Comparison of ENCODE assay signal across 1 cellular context in the genomic region with DNA sequence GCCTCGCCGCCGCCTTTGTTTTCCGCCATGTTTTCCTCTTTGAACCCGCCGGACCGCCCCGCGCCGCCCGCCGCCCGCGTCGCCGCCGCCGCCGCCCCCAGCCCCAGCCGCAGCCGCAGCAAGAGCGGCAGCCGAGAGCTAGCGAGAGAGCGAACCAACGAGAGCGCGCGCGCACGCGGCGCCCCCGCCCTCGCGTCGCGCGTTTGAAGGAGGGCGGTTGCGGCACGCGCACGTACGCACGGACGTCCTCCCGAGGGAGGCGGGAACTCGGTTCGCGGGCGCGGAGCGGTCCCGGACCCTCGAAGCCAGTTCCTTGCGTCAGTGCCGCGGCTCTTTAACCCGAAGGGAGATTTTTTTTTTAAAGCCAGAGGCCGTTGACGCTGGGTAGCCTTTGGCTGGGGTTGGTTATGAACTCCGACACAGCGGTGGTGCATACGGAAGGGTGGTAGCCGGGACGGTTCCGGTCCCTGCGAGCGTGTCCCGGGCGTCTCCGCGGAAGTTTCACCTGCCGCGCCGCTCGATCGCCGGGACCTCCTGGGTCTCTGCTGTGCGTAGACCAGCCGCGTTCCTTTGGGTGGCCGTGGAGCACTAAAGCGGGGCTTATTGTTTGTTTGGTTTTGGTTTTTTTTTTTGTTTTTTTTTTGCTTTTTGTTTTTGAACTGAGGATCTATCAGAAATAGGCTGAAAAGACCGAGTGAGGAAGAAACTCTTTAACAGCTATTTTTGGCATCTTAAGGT.
TF ChIP-seq lines count a peak whose summit lies in the region.

A gene (minus strand): TSS at position 156 of the 738 bp plus-strand sequence. CDS start 127 bp downstream, at position 29.

TF ChIP-seq in K562, 482 proteins besides CTCF, POLR2A, EP300 and RAD21 (continued from another document and continues in another):
- no peak for TF ChIP-seq HOXB6 (CRISPR knock-in tag; IDR thresholded peaks at IDR 0.05; ENCODE audit: borderline replicate concordance)
- TF ChIP-seq ZNF668 (CRISPR knock-in tag; IDR thresholded peaks at IDR 0.05), result no peak
- TF ChIP-seq SRSF9 (IDR thresholded peaks at IDR 0.05; ENCODE audit: borderline replicate concordance, low read depth, low read length), result no peak
- TF ChIP-seq, protein P1, sequence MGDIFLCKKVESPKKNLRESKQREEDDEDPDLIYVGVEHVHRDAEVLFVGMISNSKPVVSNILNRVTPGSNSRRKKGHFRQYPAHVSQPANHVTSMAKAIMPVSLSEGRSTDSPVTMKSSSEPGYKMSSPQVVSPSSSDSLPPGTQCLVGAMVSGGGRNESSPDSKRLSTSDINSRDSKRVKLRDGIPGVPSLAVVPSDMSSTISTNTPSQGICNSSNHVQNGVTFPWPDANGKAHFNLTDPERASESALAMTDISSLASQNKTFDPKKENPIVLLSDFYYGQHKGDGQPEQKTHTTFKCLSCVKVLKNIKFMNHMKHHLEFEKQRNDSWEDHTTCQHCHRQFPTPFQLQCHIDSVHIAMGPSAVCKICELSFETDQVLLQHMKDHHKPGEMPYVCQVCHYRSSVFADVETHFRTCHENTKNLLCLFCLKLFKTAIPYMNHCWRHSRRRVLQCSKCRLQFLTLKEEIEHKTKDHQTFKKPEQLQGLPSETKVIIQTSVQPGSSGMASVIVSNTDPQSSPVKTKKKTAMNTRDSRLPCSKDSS (IDR thresholded peaks at IDR 0.05; ENCODE audit: low read depth, partially characterized antibody), result peak; percentile 19
- TF ChIP-seq, protein P2, sequence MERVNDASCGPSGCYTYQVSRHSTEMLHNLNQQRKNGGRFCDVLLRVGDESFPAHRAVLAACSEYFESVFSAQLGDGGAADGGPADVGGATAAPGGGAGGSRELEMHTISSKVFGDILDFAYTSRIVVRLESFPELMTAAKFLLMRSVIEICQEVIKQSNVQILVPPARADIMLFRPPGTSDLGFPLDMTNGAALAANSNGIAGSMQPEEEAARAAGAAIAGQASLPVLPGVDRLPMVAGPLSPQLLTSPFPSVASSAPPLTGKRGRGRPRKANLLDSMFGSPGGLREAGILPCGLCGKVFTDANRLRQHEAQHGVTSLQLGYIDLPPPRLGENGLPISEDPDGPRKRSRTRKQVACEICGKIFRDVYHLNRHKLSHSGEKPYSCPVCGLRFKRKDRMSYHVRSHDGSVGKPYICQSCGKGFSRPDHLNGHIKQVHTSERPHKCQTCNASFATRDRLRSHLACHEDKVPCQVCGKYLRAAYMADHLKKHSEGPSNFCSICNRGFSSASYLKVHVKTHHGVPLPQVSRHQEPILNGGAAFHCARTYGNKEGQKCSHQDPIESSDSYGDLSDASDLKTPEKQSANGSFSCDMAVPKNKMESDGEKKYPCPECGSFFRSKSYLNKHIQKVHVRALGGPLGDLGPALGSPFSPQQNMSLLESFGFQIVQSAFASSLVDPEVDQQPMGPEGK (CRISPR knock-in tag; IDR thresholded peaks at IDR 0.05; ENCODE audit: borderline replicate concordance), result no peak
- TF ChIP-seq, protein P3, sequence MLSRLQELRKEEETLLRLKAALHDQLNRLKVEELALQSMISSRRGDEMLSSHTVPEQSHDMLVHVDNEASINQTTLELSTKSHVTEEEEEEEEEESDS (CRISPR knock-in tag; IDR thresholded peaks at IDR 0.05), result no peak
- TF ChIP-seq SNIP1 (IDR thresholded peaks at IDR 0.05; ENCODE audit: low read depth), result peak; percentile 59; the same call in 1 of the 2 replicates
- TF ChIP-seq, protein P4, sequence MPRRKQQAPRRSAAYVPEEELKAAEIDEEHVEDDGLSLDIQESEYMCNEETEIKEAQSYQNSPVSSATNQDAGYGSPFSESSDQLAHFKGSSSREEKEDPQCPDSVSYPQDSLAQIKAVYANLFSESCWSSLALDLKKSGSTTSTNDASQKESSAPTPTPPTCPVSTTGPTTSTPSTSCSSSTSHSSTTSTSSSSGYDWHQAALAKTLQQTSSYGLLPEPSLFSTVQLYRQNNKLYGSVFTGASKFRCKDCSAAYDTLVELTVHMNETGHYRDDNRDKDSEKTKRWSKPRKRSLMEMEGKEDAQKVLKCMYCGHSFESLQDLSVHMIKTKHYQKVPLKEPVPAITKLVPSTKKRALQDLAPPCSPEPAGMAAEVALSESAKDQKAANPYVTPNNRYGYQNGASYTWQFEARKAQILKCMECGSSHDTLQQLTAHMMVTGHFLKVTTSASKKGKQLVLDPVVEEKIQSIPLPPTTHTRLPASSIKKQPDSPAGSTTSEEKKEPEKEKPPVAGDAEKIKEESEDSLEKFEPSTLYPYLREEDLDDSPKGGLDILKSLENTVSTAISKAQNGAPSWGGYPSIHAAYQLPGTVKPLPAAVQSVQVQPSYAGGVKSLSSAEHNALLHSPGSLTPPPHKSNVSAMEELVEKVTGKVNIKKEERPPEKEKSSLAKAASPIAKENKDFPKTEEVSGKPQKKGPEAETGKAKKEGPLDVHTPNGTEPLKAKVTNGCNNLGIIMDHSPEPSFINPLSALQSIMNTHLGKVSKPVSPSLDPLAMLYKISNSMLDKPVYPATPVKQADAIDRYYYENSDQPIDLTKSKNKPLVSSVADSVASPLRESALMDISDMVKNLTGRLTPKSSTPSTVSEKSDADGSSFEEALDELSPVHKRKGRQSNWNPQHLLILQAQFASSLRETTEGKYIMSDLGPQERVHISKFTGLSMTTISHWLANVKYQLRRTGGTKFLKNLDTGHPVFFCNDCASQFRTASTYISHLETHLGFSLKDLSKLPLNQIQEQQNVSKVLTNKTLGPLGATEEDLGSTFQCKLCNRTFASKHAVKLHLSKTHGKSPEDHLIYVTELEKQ (CRISPR knock-in tag; IDR thresholded peaks at IDR 0.05), result no peak
- TF ChIP-seq NR1H2 (CRISPR knock-in tag; IDR thresholded peaks at IDR 0.05), result peak; percentile 76; the same call in 1 of the 2 replicates
- no peak for TF ChIP-seq FOXJ3 (CRISPR knock-in tag; IDR thresholded peaks at IDR 0.05)
- TF ChIP-seq NELFE (IDR thresholded peaks at IDR 0.05; ENCODE audit: insufficient read depth, insufficient read length), result no peak
- no peak for TF ChIP-seq ZNF507 (tag; conservative IDR thresholded peaks at IDR 0.05)
- no peak for TF ChIP-seq ZNF77 (CRISPR knock-in tag; IDR thresholded peaks at IDR 0.05)
- TF ChIP-seq ZNF212 (CRISPR knock-in tag; IDR thresholded peaks at IDR 0.05), result no peak
- no peak for TF ChIP-seq ZNF561 (CRISPR knock-in tag; conservative IDR thresholded peaks at IDR 0.05)
- no peak for TF ChIP-seq PURB (CRISPR knock-in tag; IDR thresholded peaks at IDR 0.05; ENCODE audit: low read depth)
- peak; percentile 94 for TF ChIP-seq POLR2G (IDR thresholded peaks at IDR 0.05; ENCODE audit: low read depth, low read length)
- TF ChIP-seq, protein P5, sequence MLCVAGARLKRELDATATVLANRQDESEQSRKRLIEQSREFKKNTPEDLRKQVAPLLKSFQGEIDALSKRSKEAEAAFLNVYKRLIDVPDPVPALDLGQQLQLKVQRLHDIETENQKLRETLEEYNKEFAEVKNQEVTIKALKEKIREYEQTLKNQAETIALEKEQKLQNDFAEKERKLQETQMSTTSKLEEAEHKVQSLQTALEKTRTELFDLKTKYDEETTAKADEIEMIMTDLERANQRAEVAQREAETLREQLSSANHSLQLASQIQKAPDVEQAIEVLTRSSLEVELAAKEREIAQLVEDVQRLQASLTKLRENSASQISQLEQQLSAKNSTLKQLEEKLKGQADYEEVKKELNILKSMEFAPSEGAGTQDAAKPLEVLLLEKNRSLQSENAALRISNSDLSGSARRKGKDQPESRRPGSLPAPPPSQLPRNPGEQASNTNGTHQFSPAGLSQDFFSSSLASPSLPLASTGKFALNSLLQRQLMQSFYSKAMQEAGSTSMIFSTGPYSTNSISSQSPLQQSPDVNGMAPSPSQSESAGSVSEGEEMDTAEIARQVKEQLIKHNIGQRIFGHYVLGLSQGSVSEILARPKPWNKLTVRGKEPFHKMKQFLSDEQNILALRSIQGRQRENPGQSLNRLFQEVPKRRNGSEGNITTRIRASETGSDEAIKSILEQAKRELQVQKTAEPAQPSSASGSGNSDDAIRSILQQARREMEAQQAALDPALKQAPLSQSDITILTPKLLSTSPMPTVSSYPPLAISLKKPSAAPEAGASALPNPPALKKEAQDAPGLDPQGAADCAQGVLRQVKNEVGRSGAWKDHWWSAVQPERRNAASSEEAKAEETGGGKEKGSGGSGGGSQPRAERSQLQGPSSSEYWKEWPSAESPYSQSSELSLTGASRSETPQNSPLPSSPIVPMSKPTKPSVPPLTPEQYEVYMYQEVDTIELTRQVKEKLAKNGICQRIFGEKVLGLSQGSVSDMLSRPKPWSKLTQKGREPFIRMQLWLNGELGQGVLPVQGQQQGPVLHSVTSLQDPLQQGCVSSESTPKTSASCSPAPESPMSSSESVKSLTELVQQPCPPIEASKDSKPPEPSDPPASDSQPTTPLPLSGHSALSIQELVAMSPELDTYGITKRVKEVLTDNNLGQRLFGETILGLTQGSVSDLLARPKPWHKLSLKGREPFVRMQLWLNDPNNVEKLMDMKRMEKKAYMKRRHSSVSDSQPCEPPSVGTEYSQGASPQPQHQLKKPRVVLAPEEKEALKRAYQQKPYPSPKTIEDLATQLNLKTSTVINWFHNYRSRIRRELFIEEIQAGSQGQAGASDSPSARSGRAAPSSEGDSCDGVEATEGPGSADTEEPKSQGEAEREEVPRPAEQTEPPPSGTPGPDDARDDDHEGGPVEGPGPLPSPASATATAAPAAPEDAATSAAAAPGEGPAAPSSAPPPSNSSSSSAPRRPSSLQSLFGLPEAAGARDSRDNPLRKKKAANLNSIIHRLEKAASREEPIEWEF (CRISPR knock-in tag; IDR thresholded peaks at IDR 0.05), result no peak
- TF ChIP-seq POLR2B (IDR thresholded peaks at IDR 0.05; ENCODE audit: low read depth, partially characterized antibody), result peak; percentile 93
- TF ChIP-seq NCOA6 (IDR thresholded peaks at IDR 0.05), result peak; percentile 96
- TF ChIP-seq, protein P6, sequence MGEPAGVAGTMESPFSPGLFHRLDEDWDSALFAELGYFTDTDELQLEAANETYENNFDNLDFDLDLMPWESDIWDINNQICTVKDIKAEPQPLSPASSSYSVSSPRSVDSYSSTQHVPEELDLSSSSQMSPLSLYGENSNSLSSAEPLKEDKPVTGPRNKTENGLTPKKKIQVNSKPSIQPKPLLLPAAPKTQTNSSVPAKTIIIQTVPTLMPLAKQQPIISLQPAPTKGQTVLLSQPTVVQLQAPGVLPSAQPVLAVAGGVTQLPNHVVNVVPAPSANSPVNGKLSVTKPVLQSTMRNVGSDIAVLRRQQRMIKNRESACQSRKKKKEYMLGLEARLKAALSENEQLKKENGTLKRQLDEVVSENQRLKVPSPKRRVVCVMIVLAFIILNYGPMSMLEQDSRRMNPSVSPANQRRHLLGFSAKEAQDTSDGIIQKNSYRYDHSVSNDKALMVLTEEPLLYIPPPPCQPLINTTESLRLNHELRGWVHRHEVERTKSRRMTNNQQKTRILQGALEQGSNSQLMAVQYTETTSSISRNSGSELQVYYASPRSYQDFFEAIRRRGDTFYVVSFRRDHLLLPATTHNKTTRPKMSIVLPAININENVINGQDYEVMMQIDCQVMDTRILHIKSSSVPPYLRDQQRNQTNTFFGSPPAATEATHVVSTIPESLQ (CRISPR knock-in tag; IDR thresholded peaks at IDR 0.05), result peak; percentile 94; the same call in 1 of the 2 replicates
- TF ChIP-seq NR3C1 (CRISPR knock-in tag; IDR thresholded peaks at IDR 0.05), result no peak
- peak; percentile 72 for TF ChIP-seq PHB2 (IDR thresholded peaks at IDR 0.05; ENCODE audit: low read depth)
- 0 out of 2 replicates have a peak, but pooled peaks have one; percentile 14 for TF ChIP-seq ZBED1 (IDR thresholded peaks at IDR 0.05)
- TF ChIP-seq BRD4 (IDR thresholded peaks at IDR 0.05), result peak; percentile 78; the same call in 1 of the 2 replicates
- TF ChIP-seq IRF2 (CRISPR knock-in tag; IDR thresholded peaks at IDR 0.05), result no peak
- TF ChIP-seq, protein P7, sequence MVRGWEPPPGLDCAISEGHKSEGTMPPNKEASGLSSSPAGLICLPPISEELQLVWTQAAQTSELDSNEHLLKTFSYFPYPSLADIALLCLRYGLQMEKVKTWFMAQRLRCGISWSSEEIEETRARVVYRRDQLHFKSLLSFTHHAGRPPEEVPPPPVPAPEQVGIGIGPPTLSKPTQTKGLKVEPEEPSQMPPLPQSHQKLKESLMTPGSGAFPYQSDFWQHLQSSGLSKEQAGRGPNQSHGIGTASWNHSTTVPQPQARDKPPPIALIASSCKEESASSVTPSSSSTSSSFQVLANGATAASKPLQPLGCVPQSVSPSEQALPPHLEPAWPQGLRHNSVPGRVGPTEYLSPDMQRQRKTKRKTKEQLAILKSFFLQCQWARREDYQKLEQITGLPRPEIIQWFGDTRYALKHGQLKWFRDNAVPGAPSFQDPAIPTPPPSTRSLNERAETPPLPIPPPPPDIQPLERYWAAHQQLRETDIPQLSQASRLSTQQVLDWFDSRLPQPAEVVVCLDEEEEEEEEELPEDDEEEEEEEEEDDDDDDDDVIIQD (CRISPR knock-in tag; IDR thresholded peaks at IDR 0.05), result no peak
- TF ChIP-seq NFIC (IDR thresholded peaks at IDR 0.05), result peak; percentile 38; the same call in 1 of the 2 replicates
- peak; percentile 78 for TF ChIP-seq TBP (optimal IDR thresholded peaks at IDR 0.05; ENCODE audit: low read depth, low read length)
- no peak for TF ChIP-seq KLF1 (tag; IDR thresholded peaks at IDR 0.05)
- TF ChIP-seq, protein P8, sequence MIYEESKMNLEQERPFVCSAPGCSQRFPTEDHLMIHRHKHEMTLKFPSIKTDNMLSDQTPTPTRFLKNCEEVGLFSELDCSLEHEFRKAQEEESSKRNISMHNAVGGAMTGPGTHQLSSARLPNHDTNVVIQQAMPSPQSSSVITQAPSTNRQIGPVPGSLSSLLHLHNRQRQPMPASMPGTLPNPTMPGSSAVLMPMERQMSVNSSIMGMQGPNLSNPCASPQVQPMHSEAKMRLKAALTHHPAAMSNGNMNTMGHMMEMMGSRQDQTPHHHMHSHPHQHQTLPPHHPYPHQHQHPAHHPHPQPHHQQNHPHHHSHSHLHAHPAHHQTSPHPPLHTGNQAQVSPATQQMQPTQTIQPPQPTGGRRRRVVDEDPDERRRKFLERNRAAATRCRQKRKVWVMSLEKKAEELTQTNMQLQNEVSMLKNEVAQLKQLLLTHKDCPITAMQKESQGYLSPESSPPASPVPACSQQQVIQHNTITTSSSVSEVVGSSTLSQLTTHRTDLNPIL (CRISPR knock-in tag; IDR thresholded peaks at IDR 0.05), result no peak
- TF ChIP-seq ZC3H11A (IDR thresholded peaks at IDR 0.05; ENCODE audit: low read depth, low read length), result no peak
